ENCODE assay signal across 18 cellular contexts in the genomic region with DNA sequence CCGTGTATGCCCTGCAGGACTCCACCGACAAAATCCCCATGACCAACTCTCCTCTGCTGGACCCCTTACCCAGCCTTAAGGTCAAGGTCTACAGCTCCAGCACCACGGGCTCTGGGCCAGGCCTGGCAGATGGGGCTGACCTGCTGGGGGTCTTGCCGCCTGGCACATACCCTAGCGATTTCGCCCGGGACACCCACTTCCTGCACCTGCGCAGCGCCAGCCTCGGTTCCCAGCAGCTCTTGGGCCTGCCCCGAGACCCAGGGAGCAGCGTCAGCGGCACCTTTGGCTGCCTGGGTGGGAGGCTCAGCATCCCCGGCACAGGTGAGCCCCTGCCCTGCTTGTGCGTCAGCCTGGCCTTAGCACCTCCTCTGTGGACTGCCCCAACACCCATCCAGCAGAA. TPM values are rescaled to one million over a fixed set of nuclear protein-coding genes. Genes with fewer than 3 reads are reported as not detected.
DNase-seq lines count a peak whose midpoint lies in the region; ATAC-seq and TF ChIP-seq lines count a peak whose summit lies in the region.
"Had no signal": no experiment of that assay in that cellular context is flagged by ENCODE, and none has a peak within 500 bp of the region (broad histone marks: within the 10 kb centered on the region; RNA-seq: fewer than 3 reads in every experiment).

No MANE protein-coding gene starts in this region.

- H3K9me3 ChIP-seq in right cardiac atrium (ENCODE audit: control insufficient read depth, low read length) (no peaks in the 10 kb centered on the region), lower lobe of right lung (no peaks in the 10 kb centered on the region)

- intact Hi-C loops in right cardiac atrium (cut with DNase I) = no loop called here
- intact Hi-C loops in cardiac septum (cut with DNase I) = no loop called here
- intact Hi-C loops in lower lobe of right lung (cut with DNase I) = no loop called here

- no peaks in the 10 kb centered on the region for H3K27me3 Mint-ChIP-seq in mesothelial cell of epicardium (ENCODE audit: low read depth)
- H3K27me3 Mint-ChIP-seq: CD4-positive, alpha-beta T cell had no signal

- 96% methylated on average over 15 of the region's 15 CpGs for WGBS in right cardiac atrium

- H3K27ac ChIP-seq in right cardiac atrium (ENCODE audit: low read length) (no peak overlapping the region), RWPE1 (peak overlapping the region; percentile 10; the same call in 1 of the 2 replicates), lower lobe of right lung (no peak overlapping the region)
- H3K27ac ChIP-seq: GM23248 had no signal

- TF ChIP-seq CTCF in RWPE1 (conservative IDR thresholded peaks at IDR 0.05; ENCODE audit: low read depth) (no peak), lower lobe of right lung (IDR thresholded peaks at IDR 0.05) (no peak), mesothelial cell of epicardium (IDR thresholded peaks at IDR 0.05; ENCODE audit: unreplicated experiment) (no peak)

- H3K4me1 ChIP-seq in right cardiac atrium (ENCODE audit: control insufficient read depth, insufficient read depth, low read length) = no peaks in the 10 kb centered on the region
- H3K4me1 ChIP-seq in lower lobe of right lung = peaks cover 15% of the 10 kb centered on the region

- no peaks in the 10 kb centered on the region for H3K27me3 ChIP-seq in right cardiac atrium (ENCODE audit: control insufficient read depth, insufficient read depth)
- no peaks in the 10 kb centered on the region for H3K27me3 ChIP-seq in lower lobe of right lung (ENCODE audit: low read depth)

- H3K27ac Mint-ChIP-seq in mesothelial cell of epicardium = no peak overlapping the region
- H3K27ac Mint-ChIP-seq: CD14-positive monocyte; CD4-positive, alpha-beta T cell; CD8-positive, alpha-beta memory T cell had no signal

- CTCF ChIA-PET in RWPE1 (lab: Yijun Ruan, JAX) = no interaction called here

- ATAC-seq in right cardiac atrium (no peak), lower lobe of right lung (no peak), HG03469 (IDR thresholded peaks at IDR 0.05; ENCODE audit: unreplicated experiment) (no peak), HG03565 (IDR thresholded peaks at IDR 0.05; ENCODE audit: unreplicated experiment) (no peak)
- ATAC-seq: GM12878 had no signal

- peaks cover 44% of the 10 kb centered on the region for H3K36me3 Mint-ChIP-seq in mesothelial cell of epicardium
- H3K36me3 Mint-ChIP-seq: CD14-positive monocyte; CD8-positive, alpha-beta memory T cell had no signal

- H3K36me3 ChIP-seq in lower lobe of right lung = peaks cover 55% of the 10 kb centered on the region

- H3K9me3 Mint-ChIP-seq in mesothelial cell of epicardium = no peaks in the 10 kb centered on the region
- H3K9me3 Mint-ChIP-seq: CD14-positive monocyte; CD4-positive, alpha-beta T cell; CD8-positive, alpha-beta memory T cell had no signal

- DNase-seq in right cardiac atrium = peak in 2 of 3 donors; percentile 35 to 45
- DNase-seq in cardiac septum (ENCODE audit: low spot score) = no peak
- DNase-seq in RWPE1 (ENCODE audit: low spot score) = no peak
- peak; percentile 34 for DNase-seq in lower lobe of right lung
- no peak for DNase-seq in mesothelial cell of epicardium (ENCODE audit: low spot score in 2 of 2, unreplicated experiment in 2 of 2)
- DNase-seq: CD4-positive, alpha-beta T cell; CD8-positive, alpha-beta memory T cell; DMS 273 treated with DMSO at 0.1 percent for 48 hours; DMS79; EL; GDM1; GM23248; H7; HCEC 1CT had no signal

- H3K4me3 Mint-ChIP-seq in mesothelial cell of epicardium = no peak overlapping the region
- H3K4me3 Mint-ChIP-seq: CD14-positive monocyte; CD4-positive, alpha-beta T cell; CD8-positive, alpha-beta memory T cell had no signal

- peaks cover 10% of the 10 kb centered on the region for H3K4me1 Mint-ChIP-seq in mesothelial cell of epicardium
- H3K4me1 Mint-ChIP-seq: CD8-positive, alpha-beta memory T cell had no signal

- POLR2A ChIA-PET in RWPE1 (lab: Yijun Ruan, JAX; ENCODE audit: low non-redundant PET) = no interaction called here

- H3K4me3 ChIP-seq in right cardiac atrium (ENCODE audit: low read length) (no peak overlapping the region), lower lobe of right lung (no peak overlapping the region)
- H3K4me3 ChIP-seq: GM12878, GM23248 had no signal

RNA-seq across cellular contexts. Expression of a gene that starts 27.6 kb away (rescaled TPM):
- total RNA-seq in right cardiac atrium (1 to 10 TPM; 2.2 to 2.7 (median 2.4) TPM), cardiac septum (1.6 TPM), lower lobe of right lung (13.2 TPM), mesothelial cell of epicardium (10.8 to 11.4 TPM (median 11.0 TPM) in 3 replicates)
- 1.4 TPM for polyA plus RNA-seq in right cardiac atrium

Comparison
In these comparisons a context has a peak if more than half of its experiments do, and no peak if none do; other contexts are left out.
1. DNase-seq: peak in right cardiac atrium (2 of 3) and lower lobe of right lung (single experiment); none in cardiac septum (single experiment), RWPE1 (single experiment) and mesothelial cell of epicardium (0 of 2).